5 cellular contexts compared by ENCODE assay signal in genomic region chr2:167955264-167955906, GRCh38.
"Had no signal": no experiment of that assay in that cellular context is flagged by ENCODE, and none has a peak within 500 bp of the region (broad histone marks: within the 10 kb centered on the region; RNA-seq: fewer than 3 reads in every experiment).

No MANE protein-coding gene starts in this region.

- H3K9me3 Mint-ChIP-seq: GM23338, HFFc6 had no signal

- H2AFZ ChIP-seq: GM23338 had no signal

- H3K9me3 ChIP-seq: HAP-1 had no signal

- H3K4me2 ChIP-seq: GM23338 had no signal

- H3K27me3 Mint-ChIP-seq: IgD-negative memory B cell had no signal

- H3K27ac Mint-ChIP-seq: GM23338, HFFc6, IgD-negative memory B cell had no signal

- DNase-seq: HFFc6 had no signal

- H3K4me1 Mint-ChIP-seq: IgD-negative memory B cell had no signal

- H3K4me3 Mint-ChIP-seq: GM23338, HFFc6, IgD-negative memory B cell had no signal

- H3K36me3 ChIP-seq: HAP-1 had no signal

- H3K27ac ChIP-seq: HL-60 had no signal

- H3K4me3 ChIP-seq: GM23338, HAP-1 had no signal
